ENCODE assay signal across 18 cellular contexts in the genomic region with DNA sequence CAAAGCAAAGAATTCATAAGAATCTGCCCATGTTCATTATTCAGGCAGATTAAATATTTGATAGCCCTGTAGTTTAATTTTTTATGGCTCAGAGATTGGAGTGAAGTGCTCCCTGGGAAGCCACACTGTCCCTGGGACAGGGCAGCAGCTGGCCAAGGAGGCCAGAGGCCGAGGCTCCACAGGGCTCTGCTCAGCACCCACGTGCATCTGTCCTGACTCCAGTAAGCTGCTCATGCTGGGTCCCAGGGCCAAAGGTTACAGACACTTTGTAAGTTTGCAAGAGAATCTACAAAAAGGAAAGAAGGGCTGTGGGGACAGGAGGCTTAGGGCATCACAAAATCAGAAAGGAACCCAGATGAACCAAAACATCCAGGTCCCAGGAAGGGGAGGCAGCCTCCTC.
DNase-seq lines count a peak whose midpoint lies in the region; ATAC-seq, FAIRE-seq and TF ChIP-seq lines count a peak whose summit lies in the region.
"Had no signal": no experiment of that assay in that cellular context is flagged by ENCODE, and none has a peak within 500 bp of the region (broad histone marks: within the 10 kb centered on the region; RNA-seq: fewer than 3 reads in every experiment).

No MANE protein-coding gene starts in this region.

- no peak overlapping the region for H2AFZ ChIP-seq in SK-N-SH (ENCODE audit: low read depth)
- H2AFZ ChIP-seq in mesenchymal stem cell (ENCODE audit: low read depth, low read length), result no peak overlapping the region

- no peak overlapping the region for H2AK5ac ChIP-seq in mesenchymal stem cell (ENCODE audit: low read length, severe bottlenecking)

- H3K36me3 ChIP-seq in SK-N-SH (replicated peaks in 1 of 2; ENCODE audit: control insufficient read depth in 1 of 2, insufficient read depth in 2 of 2, low read length in 1 of 2) (peaks cover 0 to under 1% of the 10 kb centered on the region in 2 experiments), adipocyte (ENCODE audit: control insufficient read depth, insufficient read depth, low read length, severe bottlenecking) (no peaks in the 10 kb centered on the region), mesenchymal stem cell (ENCODE audit: control insufficient read depth in 1 of 2, insufficient read depth in 2 of 2, low read depth in 1 of 2, low read length in 2 of 2) (no peaks in the 10 kb centered on the region), pancreas (no peaks in the 10 kb centered on the region)

- no peak overlapping the region for H2BK5ac ChIP-seq in mesenchymal stem cell (ENCODE audit: low read depth, low read length, poor library complexity, severe bottlenecking)

- no peak overlapping the region for H3K4me3 ChIP-seq in SK-N-SH (ENCODE audit: low read depth in 2 of 2, low read length in 1 of 2)
- no peak overlapping the region for H3K4me3 ChIP-seq in adipocyte (ENCODE audit: low read length)
- H3K4me3 ChIP-seq in mesenchymal stem cell (ENCODE audit: insufficient read depth in 1 of 2, low read depth in 1 of 2, low read length in 2 of 2), result no peak overlapping the region
- H3K4me3 ChIP-seq in pancreas, result no peak overlapping the region

- peaks cover 25% of the 10 kb centered on the region for H3K79me1 ChIP-seq in mesenchymal stem cell (replicated peaks; ENCODE audit: low read length, poor library complexity, severe bottlenecking)

- peak overlapping the region; percentile 61 for H4K8ac ChIP-seq in mesenchymal stem cell (ENCODE audit: low read length)

- TF ChIP-seq RAD21 in SK-N-SH (IDR thresholded peaks at IDR 0.05; ENCODE audit: low read length), result no peak

- H4K91ac ChIP-seq in mesenchymal stem cell (ENCODE audit: low read length), result no peak overlapping the region

- no peak overlapping the region for H2BK120ac ChIP-seq in mesenchymal stem cell (ENCODE audit: low read depth, low read length)

- no peaks in the 10 kb centered on the region for H3K79me2 ChIP-seq in SK-N-SH (ENCODE audit: insufficient read depth)

- H3K9me2 ChIP-seq in SK-N-SH, result no peaks in the 10 kb centered on the region

- no peak overlapping the region for H3K18ac ChIP-seq in mesenchymal stem cell (ENCODE audit: low read depth in 1 of 2, low read length in 2 of 2)

- no peak overlapping the region for H3K9ac ChIP-seq in SK-N-SH
- peak overlapping the region; percentile 11 for H3K9ac ChIP-seq in adipocyte (ENCODE audit: low read length)
- H3K9ac ChIP-seq in mesenchymal stem cell (ENCODE audit: low read length), result no peak overlapping the region

- H3K27me3 ChIP-seq in SK-N-SH (ENCODE audit: insufficient read depth), result no peaks in the 10 kb centered on the region
- H3K27me3 ChIP-seq in adipocyte (replicated peaks; ENCODE audit: control insufficient read depth, insufficient read depth, low read length), result no peaks in the 10 kb centered on the region
- H3K27me3 ChIP-seq in mesenchymal stem cell (ENCODE audit: control insufficient read depth in 1 of 2, insufficient read depth in 1 of 2, low read length in 2 of 2), result no peaks in the 10 kb centered on the region
- H3K27me3 ChIP-seq in pancreas, result no peaks in the 10 kb centered on the region

- intact Hi-C loops in pancreas (cut with DNase I), result no loop called here

- CTCF ChIA-PET in SK-N-SH (lab: Yijun Ruan, JAX), result interaction anchor here (1.1 kb wide), 1 partner anchor 162 kb away, joined by 4 read pairs; no protein-coding TSS in a partner anchor

- H3K14ac ChIP-seq in mesenchymal stem cell (ENCODE audit: low read length in 2 of 2), result no peak overlapping the region

- no peak for FAIRE-seq in pancreas (lab: Jason Lieb, UNC)
- FAIRE-seq: D721Med, GM12892, GM18507, H1 had no signal

- WGBS in SK-N-SH (ENCODE audit: low lambda C conversion rate), result 89% methylated on average over 2 of the region's 2 CpGs
- WGBS in mesenchymal stem cell, result 92% methylated on average over 2 of the region's 2 CpGs
- 74 to 78% methylated on average over 2 of the region's 2 CpGs for WGBS in pancreas, 2 donors

- H3K4ac ChIP-seq in mesenchymal stem cell (ENCODE audit: low read depth in 1 of 2, low read length in 2 of 2), result no peak overlapping the region

- H3K4me1 ChIP-seq in SK-N-SH (ENCODE audit: control insufficient read depth in 1 of 2, insufficient read depth in 2 of 2, low read depth in 1 of 2, low read length in 1 of 2) (peaks cover 11 to 21% of the 10 kb centered on the region in 2 experiments; a peak in 3 of 4 replicates), adipocyte (ENCODE audit: control insufficient read depth, insufficient read depth, low read length) (peaks cover 31% of the 10 kb centered on the region), mesenchymal stem cell (ENCODE audit: control insufficient read depth, insufficient read depth, low read depth, low read length) (no peaks in the 10 kb centered on the region), pancreas (peaks cover 0 to 7% (median 6%) of the 10 kb centered on the region in 3 donors)

- TF ChIP-seq EP300 in SK-N-SH (IDR thresholded peaks at IDR 0.05; ENCODE audit: borderline replicate concordance in 1 of 2, low read depth in 1 of 2, low read length in 1 of 2), result no peak

- no peak overlapping the region for H2BK15ac ChIP-seq in mesenchymal stem cell (ENCODE audit: low read depth, poor library complexity, severe bottlenecking)

- H3K9me3 ChIP-seq in SK-N-SH, result no peaks in the 10 kb centered on the region
- peaks cover 6% of the 10 kb centered on the region for H3K9me3 ChIP-seq in adipocyte (ENCODE audit: control insufficient read depth, low read length)
- H3K9me3 ChIP-seq in mesenchymal stem cell (ENCODE audit: control insufficient read depth, low read length), result no peaks in the 10 kb centered on the region
- no peaks in the 10 kb centered on the region for H3K9me3 ChIP-seq in pancreas

- peak overlapping the region in 1 of 2 experiments; percentile 29 for H2BK12ac ChIP-seq in mesenchymal stem cell (ENCODE audit: low read length in 2 of 2)

- H3K4me2 ChIP-seq in SK-N-SH (no peak overlapping the region), mesenchymal stem cell (ENCODE audit: low read length, poor library complexity, severe bottlenecking) (no peak overlapping the region)

- no peaks in the 10 kb centered on the region for H4K20me1 ChIP-seq in SK-N-SH (ENCODE audit: insufficient read depth)

- no peak for TF ChIP-seq CTCF in SK-N-SH (IDR thresholded peaks at IDR 0.05)
- TF ChIP-seq CTCF in pancreas (IDR thresholded peaks at IDR 0.05), result no peak

- DNase-seq in SK-N-SH (no peak), adipocyte (ENCODE audit: low read depth) (no peak), mesenchymal stem cell (no peak), pancreas (no peak), DMS79 (lab: John Stamatoyannopoulos, UW) (no peak)
- DNase-seq: 8988T; C1 segment of cervical spinal cord; Caco-2; CD4-positive, alpha-beta T cell; GDM1; H9; KG1 had no signal

- H3K27ac ChIP-seq in SK-N-SH (ENCODE audit: low read depth in 2 of 2, low read length in 1 of 2) (no peak overlapping the region), mesenchymal stem cell (ENCODE audit: low read length, poor library complexity, severe bottlenecking) (no peak overlapping the region), pancreas (no peak overlapping the region)

- peaks cover 11% of the 10 kb centered on the region for H3F3A ChIP-seq in SK-N-SH (replicated peaks; ENCODE audit: insufficient read depth)

- no peak overlapping the region for H3K23ac ChIP-seq in mesenchymal stem cell (ENCODE audit: low read length in 2 of 2)

- peak; percentile 11; the same call in 1 of the 3 replicates for ATAC-seq in SK-N-SH treated with all-trans-retinoic acid at 6 μM for 48 hours
- no peak for ATAC-seq in GM21717 (IDR thresholded peaks at IDR 0.05; ENCODE audit: unreplicated experiment)
- ATAC-seq in pancreas, result no peak

- POLR2A ChIA-PET in SK-N-SH (lab: Yijun Ruan, JAX), result no interaction called here

TF ChIP-seq in SK-N-SH treated with all-trans-retinoic acid at 6 μM for 48 hours, 23 proteins besides CTCF, POLR2A, EP300 and RAD21 (continues in another document):
- TF ChIP-seq OSR1 (CRISPR knock-in tag; IDR thresholded peaks at IDR 0.05) (no peak), CSDC2 (CRISPR knock-in tag; IDR thresholded peaks at IDR 0.05) (no peak), PPARA (CRISPR knock-in tag; IDR thresholded peaks at IDR 0.05; ENCODE audit: borderline replicate concordance) (no peak), BACH2 (CRISPR knock-in tag; IDR thresholded peaks at IDR 0.05; ENCODE audit: borderline replicate concordance) (no peak)
- TF ChIP-seq, protein P1, sequence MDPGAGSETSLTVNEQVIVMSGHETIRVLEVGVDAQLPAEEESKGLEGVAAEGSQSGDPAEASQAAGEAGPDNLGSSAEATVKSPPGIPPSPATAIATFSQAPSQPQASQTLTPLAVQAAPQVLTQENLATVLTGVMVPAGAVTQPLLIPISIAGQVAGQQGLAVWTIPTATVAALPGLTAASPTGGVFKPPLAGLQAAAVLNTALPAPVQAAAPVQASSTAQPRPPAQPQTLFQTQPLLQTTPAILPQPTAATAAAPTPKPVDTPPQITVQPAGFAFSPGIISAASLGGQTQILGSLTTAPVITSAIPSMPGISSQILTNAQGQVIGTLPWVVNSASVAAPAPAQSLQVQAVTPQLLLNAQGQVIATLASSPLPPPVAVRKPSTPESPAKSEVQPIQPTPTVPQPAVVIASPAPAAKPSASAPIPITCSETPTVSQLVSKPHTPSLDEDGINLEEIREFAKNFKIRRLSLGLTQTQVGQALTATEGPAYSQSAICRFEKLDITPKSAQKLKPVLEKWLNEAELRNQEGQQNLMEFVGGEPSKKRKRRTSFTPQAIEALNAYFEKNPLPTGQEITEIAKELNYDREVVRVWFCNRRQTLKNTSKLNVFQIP (CRISPR knock-in tag; IDR thresholded peaks at IDR 0.05; ENCODE audit: borderline replicate concordance, low read depth), result no peak

TF ChIP-seq in SK-N-SH, 30 proteins besides CTCF, POLR2A, EP300 and RAD21 (continues in another document):
- TF ChIP-seq, protein P2, sequence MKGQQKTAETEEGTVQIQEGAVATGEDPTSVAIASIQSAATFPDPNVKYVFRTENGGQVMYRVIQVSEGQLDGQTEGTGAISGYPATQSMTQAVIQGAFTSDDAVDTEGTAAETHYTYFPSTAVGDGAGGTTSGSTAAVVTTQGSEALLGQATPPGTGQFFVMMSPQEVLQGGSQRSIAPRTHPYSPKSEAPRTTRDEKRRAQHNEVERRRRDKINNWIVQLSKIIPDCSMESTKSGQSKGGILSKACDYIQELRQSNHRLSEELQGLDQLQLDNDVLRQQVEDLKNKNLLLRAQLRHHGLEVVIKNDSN (IDR thresholded peaks at IDR 0.05; ENCODE audit: borderline replicate concordance, low read depth), result no peak
- TF ChIP-seq FOSL2 (IDR thresholded peaks at IDR 0.05; ENCODE audit: borderline replicate concordance, low read depth) (no peak), SMC3 (IDR thresholded peaks at IDR 0.05; ENCODE audit: low read depth, low read length) (no peak)
- TF ChIP-seq, protein P3, sequence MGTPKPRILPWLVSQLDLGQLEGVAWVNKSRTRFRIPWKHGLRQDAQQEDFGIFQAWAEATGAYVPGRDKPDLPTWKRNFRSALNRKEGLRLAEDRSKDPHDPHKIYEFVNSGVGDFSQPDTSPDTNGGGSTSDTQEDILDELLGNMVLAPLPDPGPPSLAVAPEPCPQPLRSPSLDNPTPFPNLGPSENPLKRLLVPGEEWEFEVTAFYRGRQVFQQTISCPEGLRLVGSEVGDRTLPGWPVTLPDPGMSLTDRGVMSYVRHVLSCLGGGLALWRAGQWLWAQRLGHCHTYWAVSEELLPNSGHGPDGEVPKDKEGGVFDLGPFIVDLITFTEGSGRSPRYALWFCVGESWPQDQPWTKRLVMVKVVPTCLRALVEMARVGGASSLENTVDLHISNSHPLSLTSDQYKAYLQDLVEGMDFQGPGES (IDR thresholded peaks at IDR 0.05; ENCODE audit: low read depth, low read length), result no peak
